8 cellular contexts compared by ENCODE assay signal in the genomic region with DNA sequence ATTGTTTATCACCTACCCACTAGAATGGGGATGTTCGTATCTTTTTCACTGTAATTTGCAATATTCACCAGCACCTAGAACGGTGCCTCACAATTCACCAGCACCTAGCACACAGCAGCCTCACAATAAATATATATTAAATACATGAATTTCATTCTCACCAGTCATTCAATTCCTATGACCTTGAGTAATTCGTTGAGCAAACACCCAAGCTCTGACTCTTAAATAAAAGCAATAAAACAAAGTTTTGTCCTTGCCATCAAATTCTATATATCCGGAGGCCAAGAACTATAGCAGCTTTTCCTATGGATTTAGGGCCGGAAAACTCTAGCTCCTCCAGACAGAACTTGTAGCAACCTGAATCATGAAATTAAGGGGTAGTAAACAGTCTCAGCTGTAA. TPM values are rescaled to one million over a fixed set of nuclear protein-coding genes. Genes with fewer than 3 reads are reported as not detected.
DNase-seq lines count a peak whose midpoint lies in the region; ATAC-seq, FAIRE-seq and TF ChIP-seq lines count a peak whose summit lies in the region.

No MANE protein-coding gene starts in this region.

- H3K9ac ChIP-seq in astrocyte (ENCODE audit: low read length) = peak overlapping the region; percentile 97

- H3K4me1 ChIP-seq in astrocyte (ENCODE audit: insufficient read depth, low read length) (peaks cover 17% of the 10 kb centered on the region), right lobe of liver (peaks cover 0 to 19% (median 5%) of the 10 kb centered on the region in 4 donors), tibial nerve (peaks cover 0 to 43% (median 23%) of the 10 kb centered on the region in 4 donors)

- H3K79me2 ChIP-seq in astrocyte (ENCODE audit: insufficient read depth, low read length) = peaks cover 70% of the 10 kb centered on the region

- no peak for ATAC-seq in activated naive CD4-positive, alpha-beta T cell treated with anti-CD3 and anti-CD28 coated beads, Interleukin-2, amount 50 U/mL, for 72 hours
- no peak for ATAC-seq in right lobe of liver
- no peak for ATAC-seq in GM18520 (IDR thresholded peaks at IDR 0.05; ENCODE audit: unreplicated experiment)
- no peak for ATAC-seq in HG03469 (IDR thresholded peaks at IDR 0.05; ENCODE audit: unreplicated experiment)

- H3K4me1 Mint-ChIP-seq in activated naive CD4-positive, alpha-beta T cell treated with anti-CD3 and anti-CD28 coated beads for 36 hours (ENCODE audit: low read depth) = peaks cover 46% of the 10 kb centered on the region
- H3K4me1 Mint-ChIP-seq in astrocyte (ENCODE audit: low read depth, unreplicated experiment) = peaks cover 13% of the 10 kb centered on the region

- intact Hi-C loops in activated naive CD4-positive, alpha-beta T cell treated with anti-CD3 and anti-CD28 coated beads for 36 hours (cut with micrococcal nuclease) = no loop called here
- intact Hi-C loops in right lobe of liver (cut with DNase I) (no loop called here), posterior vena cava (cut with DNase I) (no loop called here)

- no peaks in the 10 kb centered on the region for H3K27me3 Mint-ChIP-seq in activated naive CD4-positive, alpha-beta T cell treated with anti-CD3 and anti-CD28 coated beads for 36 hours (ENCODE audit: low read depth)
- no peaks in the 10 kb centered on the region for H3K27me3 Mint-ChIP-seq in astrocyte (ENCODE audit: low read depth, unreplicated experiment)

- WGBS in right lobe of liver (ENCODE audit: insufficient coverage, low coverage, low lambda C conversion rate, missing lambda C conversion rate) = 24% methylated on average over 5 of the region's 5 CpGs
- 34 to 40% methylated on average over 5 of the region's 5 CpGs for WGBS in tibial nerve, 2 donors

- peak overlapping the region; percentile 93 for H3K4me3 ChIP-seq in astrocyte (ENCODE audit: insufficient read depth, low read depth, low read length)
- H3K4me3 ChIP-seq in right lobe of liver = peak overlapping the region; percentile 89 to 99 (median 98)
- H3K4me3 ChIP-seq in tibial nerve = peak overlapping the region; percentile 76 to 97 (median 90)

- no peaks in the 10 kb centered on the region for H3K9me3 Mint-ChIP-seq in activated naive CD4-positive, alpha-beta T cell treated with anti-CD3 and anti-CD28 coated beads for 36 hours
- no peaks in the 10 kb centered on the region for H3K9me3 Mint-ChIP-seq in activated naive CD4-positive, alpha-beta T cell treated with anti-CD3 and anti-CD28 coated beads, Interleukin-2, amount 50 U/mL, for 72 hours
- no peaks in the 10 kb centered on the region for H3K9me3 Mint-ChIP-seq in astrocyte (ENCODE audit: unreplicated experiment)

- TF ChIP-seq POLR2A in right lobe of liver (IDR thresholded peaks at IDR 0.05) (no peak), tibial nerve (IDR thresholded peaks at IDR 0.05) (no peak)

- H3K36me3 Mint-ChIP-seq in activated naive CD4-positive, alpha-beta T cell treated with anti-CD3 and anti-CD28 coated beads for 36 hours (ENCODE audit: low read depth) = peaks cover 6% of the 10 kb centered on the region
- H3K36me3 Mint-ChIP-seq in activated naive CD4-positive, alpha-beta T cell treated with anti-CD3 and anti-CD28 coated beads, Interleukin-2, amount 50 U/mL, for 72 hours = peaks cover 0 to 4% of the 10 kb centered on the region in 2 donors
- peaks cover 1% of the 10 kb centered on the region for H3K36me3 Mint-ChIP-seq in astrocyte (ENCODE audit: low read depth, unreplicated experiment)

- no peak for FAIRE-seq in astrocyte (lab: Jason Lieb, UNC)

- H3K27ac ChIP-seq in astrocyte (ENCODE audit: low read depth, low read length) (peak overlapping the region; percentile 99), right lobe of liver (no peak overlapping the region), tibial nerve (peak overlapping the region in 1 of 4 donors; percentile 100)

- no peak for DNase-seq in activated naive CD4-positive, alpha-beta T cell treated with anti-CD3 and anti-CD28 coated beads for 36 hours
- DNase-seq in activated naive CD4-positive, alpha-beta T cell treated with anti-CD3 and anti-CD28 coated beads, Interleukin-2, amount 50 U/mL, for 72 hours (ENCODE audit: low spot score in 2 of 2) = no peak
- DNase-seq in astrocyte (ENCODE audit: low read depth) (no peak), right lobe of liver (no peak), tibial nerve (ENCODE audit: low spot score in 2 of 2) (no peak), posterior vena cava (ENCODE audit: low spot score) (no peak)

- TF ChIP-seq EP300 in tibial nerve (IDR thresholded peaks at IDR 0.05) = no peak

- no peaks in the 10 kb centered on the region for H3K9me3 ChIP-seq in astrocyte (ENCODE audit: insufficient read depth, low read depth, low read length)
- no peaks in the 10 kb centered on the region for H3K9me3 ChIP-seq in right lobe of liver
- no peaks in the 10 kb centered on the region for H3K9me3 ChIP-seq in tibial nerve

- H4K20me1 ChIP-seq in astrocyte (ENCODE audit: insufficient read depth, low read length) = peaks cover 62% of the 10 kb centered on the region

- H2AFZ ChIP-seq in astrocyte (ENCODE audit: low read depth, low read length) = no peak overlapping the region

- no peak overlapping the region for H3K27ac Mint-ChIP-seq in activated naive CD4-positive, alpha-beta T cell treated with anti-CD3 and anti-CD28 coated beads for 36 hours
- H3K27ac Mint-ChIP-seq in activated naive CD4-positive, alpha-beta T cell treated with anti-CD3 and anti-CD28 coated beads, Interleukin-2, amount 50 U/mL, for 72 hours = peak overlapping the region in 1 of 2 donors; percentile 78
- peak overlapping the region; percentile 67 for H3K27ac Mint-ChIP-seq in astrocyte (ENCODE audit: unreplicated experiment)

- CTCF ChIA-PET in activated naive CD4-positive, alpha-beta T cell treated with anti-CD3 and anti-CD28 coated beads for 36 hours (lab: Charles Lee) = interaction anchor here (0.6 to 2.4 kb wide), 8 partner anchors 9 to 449 kb away, joined by 3 to 14 read pairs (median 4); a partner anchor contains a TSS

- H3K4me2 ChIP-seq in astrocyte (ENCODE audit: low read length) = peak overlapping the region; percentile 95

- TF ChIP-seq CTCF in astrocyte (IDR thresholded peaks at IDR 0.05; ENCODE audit: insufficient read depth, low read depth, low read length) = no peak
- no peak for TF ChIP-seq CTCF in right lobe of liver (IDR thresholded peaks at IDR 0.05)
- TF ChIP-seq CTCF in tibial nerve (IDR thresholded peaks at IDR 0.05) = no peak

- H3K4me3 Mint-ChIP-seq in activated naive CD4-positive, alpha-beta T cell treated with anti-CD3 and anti-CD28 coated beads for 36 hours = peak overlapping the region; percentile 80
- peak overlapping the region; percentile 91 for H3K4me3 Mint-ChIP-seq in astrocyte (ENCODE audit: unreplicated experiment)

- no peaks in the 10 kb centered on the region for H3K27me3 ChIP-seq in astrocyte (ENCODE audit: insufficient read depth, low read length)
- H3K27me3 ChIP-seq in right lobe of liver = no peaks in the 10 kb centered on the region
- no peaks in the 10 kb centered on the region for H3K27me3 ChIP-seq in tibial nerve

- peaks cover 12% of the 10 kb centered on the region for H3K36me3 ChIP-seq in astrocyte (ENCODE audit: insufficient read depth, low read length)
- H3K36me3 ChIP-seq in right lobe of liver = peaks cover 0 to 8% (median 0%) of the 10 kb centered on the region in 4 donors
- peaks cover 0 to 11% (median 0%) of the 10 kb centered on the region in 3 donors for H3K36me3 ChIP-seq in tibial nerve

RNA-seq across cellular contexts. Expression of a gene that starts 1.0 kb away (rescaled TPM):
- 10 to 100 TPM; 74.2 to 78.3 TPM for total RNA-seq in activated naive CD4-positive, alpha-beta T cell treated with anti-CD3 and anti-CD28 coated beads for 36 hours
- 10 to 100 TPM; 24.7 to 71.1 TPM for total RNA-seq in activated naive CD4-positive, alpha-beta T cell treated with anti-CD3 and anti-CD28 coated beads, Interleukin-2, amount 50 U/mL, for 72 hours
- total RNA-seq in astrocyte (82.7 and 92.0 TPM in 2 replicates), right lobe of liver (10 to 100 TPM; 44.2 to 70.1 (median 54.6) TPM), tibial nerve (100 to 1,000 TPM in 3 of 4 donors, 10 to 100 TPM in 1; 66.1 to 123 (median 103) TPM), posterior vena cava (100 to 1,000 TPM; 111 to 117 TPM)

RNA-seq across cellular contexts. Expression of a gene that starts 22.1 kb away (rescaled TPM):
- total RNA-seq in activated naive CD4-positive, alpha-beta T cell treated with anti-CD3 and anti-CD28 coated beads for 36 hours = 10 to 100 TPM; 58.5 to 64.3 TPM
- total RNA-seq in activated naive CD4-positive, alpha-beta T cell treated with anti-CD3 and anti-CD28 coated beads, Interleukin-2, amount 50 U/mL, for 72 hours = 10 to 100 TPM; 41.5 to 54.6 TPM
- total RNA-seq in astrocyte = 92.3 and 96.2 TPM in 2 replicates
- total RNA-seq in right lobe of liver = 100 to 1,000 TPM in 2 of 6 experiments, 10 to 100 TPM in 4; 35.5 to 106 (median 83.4) TPM
- 10 to 100 TPM; 24.0 to 48.8 (median 34.9) TPM for total RNA-seq in tibial nerve
- 10 to 100 TPM; 29.9 to 31.7 TPM for total RNA-seq in posterior vena cava

RNA-seq across cellular contexts. Expression of a gene that starts 28.2 kb away (rescaled TPM):
- not detected for total RNA-seq in activated naive CD4-positive, alpha-beta T cell treated with anti-CD3 and anti-CD28 coated beads for 36 hours
- total RNA-seq in activated naive CD4-positive, alpha-beta T cell treated with anti-CD3 and anti-CD28 coated beads, Interleukin-2, amount 50 U/mL, for 72 hours = not detected
- total RNA-seq in astrocyte = 0.16 TPM in 1 of 2 replicates, not detected in the other
- total RNA-seq in right lobe of liver = 1 to 10 TPM in 5 of 6 experiments, under 1 TPM in 1; 0.22 to 2.4 (median 1.2) TPM
- not detected for total RNA-seq in tibial nerve
- under 1 TPM in 1 of 2 donors, not detected in 1; 0.23 TPM for total RNA-seq in posterior vena cava

RNA-seq across cellular contexts. Expression of a gene that starts 53.7 kb away (rescaled TPM):
- 10 to 100 TPM; 20.3 to 20.8 TPM for total RNA-seq in activated naive CD4-positive, alpha-beta T cell treated with anti-CD3 and anti-CD28 coated beads for 36 hours
- total RNA-seq in activated naive CD4-positive, alpha-beta T cell treated with anti-CD3 and anti-CD28 coated beads, Interleukin-2, amount 50 U/mL, for 72 hours = 10 to 100 TPM; 22.4 to 41.5 TPM
- total RNA-seq in astrocyte = 8.9 and 11.6 TPM in 2 replicates
- 1 to 10 TPM in 3 of 6 experiments, under 1 TPM in 2, not detected in 1; 0.92 to 3.3 (median 1.7) TPM for total RNA-seq in right lobe of liver
- total RNA-seq in tibial nerve = 10 to 100 TPM in 1 of 4 donors, 1 to 10 TPM in 2, under 1 TPM in 1; 0.44 to 21.3 (median 2.6) TPM
- 1 to 10 TPM; 1.9 to 5.1 TPM for total RNA-seq in posterior vena cava
